ENCODE assay signal across 1 cellular context in genomic region chr17:40857535-40857934, GRCh38.
TF ChIP-seq lines count a peak whose summit lies in the region.

No MANE protein-coding gene starts in this region.

TF ChIP-seq in K562, 482 proteins besides CTCF, POLR2A, EP300 and RAD21:
- TF ChIP-seq MCM2 (IDR thresholded peaks at IDR 0.05; ENCODE audit: low read depth): no peak
- TF ChIP-seq ZFP1 (CRISPR knock-in tag; IDR thresholded peaks at IDR 0.05): no peak
- TF ChIP-seq FOXA3 (CRISPR knock-in tag; conservative IDR thresholded peaks at IDR 0.05 in 1 of 2, IDR thresholded peaks at IDR 0.05 in 1 of 2): no peak
- no peak for TF ChIP-seq RBM15 (IDR thresholded peaks at IDR 0.05; ENCODE audit: insufficient read depth, low read length)
- no peak for TF ChIP-seq CBX3 (IDR thresholded peaks at IDR 0.05; ENCODE audit: borderline replicate concordance in 1 of 2, low read length in 2 of 2)
- TF ChIP-seq TBP (optimal IDR thresholded peaks at IDR 0.05; ENCODE audit: low read depth, low read length): no peak
- no peak for TF ChIP-seq RNF219 (CRISPR knock-in tag; IDR thresholded peaks at IDR 0.05)
- TF ChIP-seq KDM5B (IDR thresholded peaks at IDR 0.05; ENCODE audit: insufficient replicate concordance, low read depth, low read length): no peak
